In genomic region chr2:28767367-28767766, GRCh38 we compare ENCODE assay signal across 23 cellular contexts.
"Had no signal": no experiment of that assay in that cellular context is flagged by ENCODE, and none has a peak within 500 bp of the region (broad histone marks: within the 10 kb centered on the region; RNA-seq: fewer than 3 reads in every experiment).

No MANE protein-coding gene starts in this region.

- ATAC-seq: heart right ventricle; left cardiac atrium; naive thymus-derived CD8-positive, alpha-beta T cell; sciatic nerve; stimulated activated effector memory CD8-positive, alpha-beta T cell treated with anti-CD3 and anti-CD28 coated beads, Interleukin-12 subunit alpha, Interleukin-12 subunit beta, amount 100 ng/mL, for 72 hours; upper lobe of right lung had no signal

- DNase-seq: heart right ventricle; kidney glomerular epithelial cell; left cardiac atrium; left ventricle myocardium inferior; mesendoderm; midbrain; naive thymus-derived CD8-positive, alpha-beta T cell; nucleus accumbens; stimulated activated CD4-positive, alpha-beta T cell treated with anti-CD3 and anti-CD28 coated beads, Interleukin-12 subunit alpha, Interleukin-12 subunit beta, amount 100 ng/mL, for 4 hours; stimulated activated CD4-positive, alpha-beta T cell treated with anti-CD3 and anti-CD28 coated beads, Interleukin-15, amount 100 ng/mL, for 24 hours; stimulated activated CD4-positive, alpha-beta T cell treated with anti-CD3 and anti-CD28 coated beads, Interleukin-4, amount 100 ng/mL, for 24 hours; stimulated activated naive CD4-positive, alpha-beta T cell; upper lobe of right lung had no signal

- FAIRE-seq: keratinocyte, urothelium cell line had no signal

- H3K4me3 ChIP-seq: heart right ventricle, hepatocyte, left ventricle myocardium inferior, lung, right atrium auricular region, skin epidermis, tibial nerve, upper lobe of right lung had no signal

- H3K27ac ChIP-seq: heart right ventricle, hepatocyte, left ventricle myocardium inferior, parathyroid adenoma, right atrium auricular region, tibial nerve, upper lobe of right lung had no signal

- H3K9me3 ChIP-seq: heart right ventricle, left ventricle myocardium inferior, right atrium auricular region, tibial nerve, upper lobe of right lung had no signal

- H3K36me3 ChIP-seq: heart right ventricle, left ventricle myocardium inferior, right atrium auricular region, upper lobe of right lung had no signal

- H3K27me3 ChIP-seq: heart right ventricle, hepatocyte, right atrium auricular region, tibial nerve, upper lobe of right lung had no signal
